In genomic region chr18:50374753-50375391, GRCh38 we compare ENCODE assay signal across 8 cellular contexts. TPM values are rescaled to one million over a fixed set of nuclear protein-coding genes. Genes with fewer than 3 reads are reported as not detected.
DNase-seq lines count a peak whose midpoint lies in the region; ATAC-seq, FAIRE-seq and TF ChIP-seq lines count a peak whose summit lies in the region.

Gene SKA1 (plus strand): TSS chr18:50375046. CDS start chr18:50375831, 785 bp downstream.

- peak; percentile 99 for ATAC-seq in natural killer cell

- H3K4me1 Mint-ChIP-seq in natural killer cell, result peaks cover 13 to 17% of the 10 kb centered on the region in 2 donors

- intact Hi-C loops in natural killer cell (cut with micrococcal nuclease), result loop anchor here (1.0 kb wide), 1 partner anchor 88 kb away; the partner anchor contains the start of gene CXXC1

- H3K9me3 ChIP-seq in Loucy (ENCODE audit: insufficient read depth, low read depth, low read length), result 0 out of 2 replicates have a peak, but pooled peaks cover under 1% of the 10 kb centered on the region

- peaks cover under 1 to 4% of the 10 kb centered on the region in 2 donors for H3K9me3 Mint-ChIP-seq in natural killer cell

- H3K4me1 ChIP-seq in Loucy (ENCODE audit: insufficient read depth, low read length, poor library complexity, severe bottlenecking), result peaks cover 35% of the 10 kb centered on the region

- peak; percentile 60 for FAIRE-seq in H54 (lab: Jason Lieb, UNC)

- H3K4me3 ChIP-seq in Loucy (ENCODE audit: low read length, poor library complexity, severe bottlenecking), result peak within 1 kb of the TSS; percentile 91

- DNase-seq in EL (peak; percentile 95), H54 (ENCODE audit: insufficient read length, low spot score) (peak; percentile 70), fibroblast of peridontal ligament (ENCODE audit: extremely low read depth) (peak; percentile 88), natural killer cell (peak; percentile 87)
- peak; percentile 87 for DNase-seq in activated T-helper 9 cell treated with anti-CD3 and anti-CD28 coated beads, Interleukin-2, amount 50 U/mL, for 16 hours (ENCODE audit: low read depth)
- peak; percentile 89 for DNase-seq in stimulated activated naive CD4-positive, alpha-beta T cell treated with Interleukin-2 at 50 U/mL for 16 hours (lab: John Stamatoyannopoulos, UW)

- H3K27me3 Mint-ChIP-seq in natural killer cell (ENCODE audit: low read depth in 2 of 2), result peaks cover 7 to 12% of the 10 kb centered on the region in 2 donors

- peak within 1 kb of the TSS; percentile 83 for H3K4me2 ChIP-seq in Loucy (ENCODE audit: low read depth, low read length, poor library complexity, severe bottlenecking)

- H4K20me1 ChIP-seq in Loucy (ENCODE audit: insufficient read depth, low read length, poor library complexity, severe bottlenecking), result no peaks in the 10 kb centered on the region

- H3K9me2 ChIP-seq in Loucy (replicated peaks; ENCODE audit: low read depth, low read length), result no peaks in the 10 kb centered on the region

- H3K27ac Mint-ChIP-seq in natural killer cell, result peak within 1 kb of the TSS; percentile 84 to 86

- peak within 1 kb of the TSS; percentile 84 for H3K4me3 Mint-ChIP-seq in natural killer cell

- peaks cover 6% of the 10 kb centered on the region for H3K36me3 Mint-ChIP-seq in natural killer cell

- peak within 1 kb of the TSS; percentile 90 for H3K9ac ChIP-seq in Loucy (ENCODE audit: low read depth, low read length, poor library complexity, severe bottlenecking)

- TF ChIP-seq CTCF in Loucy (conservative IDR thresholded peaks at IDR 0.05; ENCODE audit: low read length) (no peak), natural killer cell (IDR thresholded peaks at IDR 0.05) (no peak)

- peaks cover 4% of the 10 kb centered on the region for H3K27me3 ChIP-seq in Loucy (ENCODE audit: insufficient read depth, low read length, poor library complexity, severe bottlenecking)

- H3K36me3 ChIP-seq in Loucy (ENCODE audit: insufficient read depth, low read length), result no peaks in the 10 kb centered on the region

- peak within 1 kb of the TSS; percentile 93 for H2AFZ ChIP-seq in Loucy (ENCODE audit: low read length)

- TF ChIP-seq POLR2A in H54 (IDR thresholded peaks at IDR 0.05; ENCODE audit: low read depth, low read length) (peak; percentile 63), Raji (IDR thresholded peaks at IDR 0.05; ENCODE audit: insufficient read depth, low read depth, low read length) (peak; percentile 90)

- H3K79me2 ChIP-seq in Loucy (ENCODE audit: insufficient read depth, low read length), result peaks cover 43% of the 10 kb centered on the region

- H3F3A ChIP-seq in Loucy (ENCODE audit: low read depth), result no peaks in the 10 kb centered on the region

RNA-seq across cellular contexts. Expression of gene SKA1, which starts in this region (rescaled TPM):
- total RNA-seq in natural killer cell, result 1 to 10 TPM; 1.1 to 1.2 (median 1.2) TPM

Comparison
In these comparisons a context has a peak if more than half of its experiments do, and no peak if none do; other contexts are left out.
1. Peak in every context shown above with its lines: DNase-seq, ATAC-seq and H3K4me3 ChIP-seq.